1 cellular context compared by ENCODE assay signal in genomic region chr12:52867636-52868035, GRCh38.
A peak's percentile ranks its signal among the peaks of the same experiment; 100 is the strongest.
TF ChIP-seq lines count a peak whose summit lies in the region.

No MANE protein-coding gene starts in this region.

TF ChIP-seq in K562, 482 proteins besides CTCF, POLR2A, EP300 and RAD21:
- TF ChIP-seq ATF4 (CRISPR knock-in tag; IDR thresholded peaks at IDR 0.05), result no peak
- peak; percentile 53; the same call in 1 of the 2 replicates for TF ChIP-seq USF1 (CRISPR knock-in tag; IDR thresholded peaks at IDR 0.05)
- no peak for TF ChIP-seq BRD4 (IDR thresholded peaks at IDR 0.05)
- TF ChIP-seq USF2 (CRISPR knock-in tag; IDR thresholded peaks at IDR 0.05), result peak; percentile 40
